Comparison of ENCODE assay signal across 12 cellular contexts in genomic region chr6:33609444-33610034, GRCh38. TPM values are rescaled to one million over a fixed set of nuclear protein-coding genes. Genes with fewer than 3 reads are reported as not detected.
DNase-seq lines count a peak whose midpoint lies in the region; ATAC-seq and TF ChIP-seq lines count a peak whose summit lies in the region.
"Had no signal": no experiment of that assay in that cellular context is flagged by ENCODE, and none has a peak within 500 bp of the region (broad histone marks: within the 10 kb centered on the region; RNA-seq: fewer than 3 reads in every experiment).

No MANE protein-coding gene starts in this region.

- peak; percentile 63 for DNase-seq in Caki2 (ENCODE audit: low read depth)
- peak; percentile 74 for DNase-seq in Right ventricle myocardium superior
- no peak for DNase-seq in stimulated activated CD4-positive, alpha-beta T cell treated with anti-CD3 and anti-CD28 coated beads, Interleukin-4, amount 100 ng/mL, for 4 hours
- no peak for DNase-seq in NCI-H1417 treated with DMSO at 0.1 percent for 48 hours (lab: John Stamatoyannopoulos, UW)
- DNase-seq in activated T-cell treated with anti-CD3 and anti-CD28 coated beads, Interleukin-2, amount 50 U/mL, for 48 hours, result no peak
- DNase-seq: cortex of kidney, NCI-H345, substantia nigra, T-helper 17 cell had no signal

- in situ Hi-C loops in Caki2 (cut with HindIII; ENCODE audit: low pct_unique_long_range_greater_than_20kb, low sequenced_read_pairs), result no loop called here

- no peak overlapping the region for H3K9ac ChIP-seq in rectal smooth muscle tissue (ENCODE audit: low read length)

- no peaks in the 10 kb centered on the region for H3K4me1 ChIP-seq in rectal smooth muscle tissue (ENCODE audit: control insufficient read depth, insufficient read depth, low read length)

- H3K27ac ChIP-seq in rectal smooth muscle tissue (ENCODE audit: low read depth, low read length), result peak overlapping the region; percentile 40

- intact Hi-C loops in Right ventricle myocardium superior (cut with DNase I), result no loop called here

- H3K36me3 ChIP-seq in rectal smooth muscle tissue (ENCODE audit: control insufficient read depth, insufficient read depth, low read length), result no peaks in the 10 kb centered on the region

- no peak overlapping the region for H3K4me3 ChIP-seq in rectal smooth muscle tissue (ENCODE audit: low read length)

- ATAC-seq in SK-N-SH treated with all-trans-retinoic acid at 6 μM for 48 hours (peak; percentile 46; the same call in 2 of the 3 replicates), Right ventricle myocardium superior (ENCODE audit: poor library complexity) (peak; percentile 62), HG03159 (IDR thresholded peaks at IDR 0.05; ENCODE audit: unreplicated experiment) (no peak)
- ATAC-seq: T-helper 17 cell had no signal

- peaks cover 2% of the 10 kb centered on the region for H3K27me3 ChIP-seq in rectal smooth muscle tissue (ENCODE audit: control insufficient read depth, insufficient read depth, low read length)

TF ChIP-seq in SK-N-SH treated with all-trans-retinoic acid at 6 μM for 48 hours, 23 proteins besides CTCF, POLR2A, EP300 and RAD21:
- TF ChIP-seq ESRRG (CRISPR knock-in tag; IDR thresholded peaks at IDR 0.05), result no peak
- TF ChIP-seq CSRNP3 (CRISPR knock-in tag; IDR thresholded peaks at IDR 0.05), result no peak
- no peak for TF ChIP-seq POU6F1 (CRISPR knock-in tag; IDR thresholded peaks at IDR 0.05; ENCODE audit: borderline replicate concordance, low read depth)
- no peak for TF ChIP-seq ZFP3 (CRISPR knock-in tag; IDR thresholded peaks at IDR 0.05)
- no peak for TF ChIP-seq ZFP30 (CRISPR knock-in tag; IDR thresholded peaks at IDR 0.05)
- no peak for TF ChIP-seq GLIS3 (CRISPR knock-in tag; IDR thresholded peaks at IDR 0.05)
- no peak for TF ChIP-seq CSDC2 (CRISPR knock-in tag; IDR thresholded peaks at IDR 0.05)
- TF ChIP-seq TOX (CRISPR knock-in tag; IDR thresholded peaks at IDR 0.05; ENCODE audit: borderline replicate concordance), result no peak
- no peak for TF ChIP-seq CREB5 (CRISPR knock-in tag; IDR thresholded peaks at IDR 0.05; ENCODE audit: low read depth)
- TF ChIP-seq ZNF8 (CRISPR knock-in tag; IDR thresholded peaks at IDR 0.05), result no peak
- no peak for TF ChIP-seq RARB (CRISPR knock-in tag; IDR thresholded peaks at IDR 0.05)
- no peak for TF ChIP-seq PPARA (CRISPR knock-in tag; IDR thresholded peaks at IDR 0.05; ENCODE audit: borderline replicate concordance)
- TF ChIP-seq ZNF70 (CRISPR knock-in tag; IDR thresholded peaks at IDR 0.05), result no peak
- no peak for TF ChIP-seq ARNTL (CRISPR knock-in tag; IDR thresholded peaks at IDR 0.05; ENCODE audit: borderline replicate concordance, low read depth)
- TF ChIP-seq OSR1 (CRISPR knock-in tag; IDR thresholded peaks at IDR 0.05), result no peak
- no peak for TF ChIP-seq ZNF565 (CRISPR knock-in tag; conservative IDR thresholded peaks at IDR 0.05; ENCODE audit: low read depth)
- no peak for TF ChIP-seq TSHZ2 (CRISPR knock-in tag; IDR thresholded peaks at IDR 0.05)

RNA-seq across cellular contexts. Expression of gene ITPR3, which starts 11.6 kb away (rescaled TPM):
- 59.3 and 60.1 TPM in 2 replicates for total RNA-seq in Caki2 (2014; rRNA removed; shearing (Covaris generic); ENCODE audit: low replicate concordance)
- total RNA-seq in Right ventricle myocardium superior, result 6.0 TPM

RNA-seq across cellular contexts. Expression of gene BAK1, which starts 29.5 kb away (rescaled TPM):
- total RNA-seq in Caki2 (2014; rRNA removed; shearing (Covaris generic); ENCODE audit: low replicate concordance), result 101 and 103 TPM in 2 replicates
- total RNA-seq in Right ventricle myocardium superior, result 25.0 TPM

Comparison
In these comparisons a context has a peak if more than half of its experiments do, and no peak if none do; other contexts are left out.
1. DNase-seq: peak in Caki2 (single experiment) and Right ventricle myocardium superior (single experiment); none in stimulated activated CD4-positive, alpha-beta T cell treated with anti-CD3 and anti-CD28 coated beads, Interleukin-4, amount 100 ng/mL, for 4 hours (0 of 2), NCI-H1417 treated with DMSO at 0.1 percent for 48 hours (single experiment) and activated T-cell treated with anti-CD3 and anti-CD28 coated beads, Interleukin-2, amount 50 U/mL, for 48 hours (0 of 2).